31 cellular contexts compared by ENCODE assay signal in genomic region chr10:102200751-102201640, GRCh38. TPM values are rescaled to one million over a fixed set of nuclear protein-coding genes. Genes with fewer than 3 reads are reported as not detected.
"Had no signal": no experiment of that assay in that cellular context is flagged by ENCODE, and none has a peak within 500 bp of the region (broad histone marks: within the 10 kb centered on the region; RNA-seq: fewer than 3 reads in every experiment).

No MANE protein-coding gene starts in this region.

- H3K27ac ChIP-seq: breast epithelium, colonic mucosa, esophagus squamous epithelium, gastrocnemius medialis, parathyroid adenoma, stomach, suprapubic skin, transverse colon, vagina had no signal

- H3K27ac Mint-ChIP-seq: activated CD4-positive, alpha-beta T cell treated with anti-CD3 and anti-CD28 coated beads for 36 hours; activated naive CD8-positive, alpha-beta T cell; activated T-helper 2 cell treated with anti-CD3 and anti-CD28 coated beads, Interferon-gamma antibody, Interleukin-2, Interleukin-4, amounts not matched to agents 10 μg/mL and 5 μg/mL and 100 μg/mL, durations not matched to agents 14 hours and 24 hours and 36 hours; endodermal cell; T-helper 2 cell treated with Interferon-gamma antibody and Interleukin-4, amounts not matched to agents 5 μg/mL and 100 μg/mL, for 36 hours had no signal

- DNase-seq: activated CD4-positive, alpha-beta T cell treated with anti-CD3 and anti-CD28 coated beads for 36 hours; activated CD4-positive, alpha-beta T cell treated with anti-CD3 and anti-CD28 coated beads, Interleukin-2, amount 50 U/mL, for 4 hours; activated CD8-positive, alpha-beta memory T cell treated with anti-CD3 and anti-CD28 coated beads, Interleukin-2, amount 50 U/mL, for 48 hours; activated naive CD4-positive, alpha-beta T cell; activated T-cell treated with anti-CD3 and anti-CD28 coated beads, Interleukin-2, amount 50 U/mL, for 4 hours; colonic mucosa; endodermal cell; esophagus squamous epithelium; gastrocnemius medialis; head of caudate nucleus; islet precursor cell; left colon; mesenchymal stem cell; mucosa of descending colon; nucleus accumbens; right cardiac atrium; stimulated activated CD4-positive, alpha-beta T cell treated with anti-CD3 and anti-CD28 coated beads, Interleukin-1b, Interleukin-23, amount 100 ng/mL, for 48 hours; stomach; transverse colon had no signal

- ATAC-seq: activated CD4-positive, alpha-beta T cell treated with anti-CD3 and anti-CD28 coated beads for 36 hours; activated T-cell treated with anti-CD3 and anti-CD28 coated beads, Interleukin-2, amount 50 U/mL, for 4 hours; left colon; mucosa of descending colon had no signal

- H3K36me3 ChIP-seq: breast epithelium, colonic mucosa, esophagus squamous epithelium, gastrocnemius medialis, stomach, suprapubic skin, transverse colon, vagina had no signal

- H3K27me3 ChIP-seq: breast epithelium, colonic mucosa, esophagus squamous epithelium, gastrocnemius medialis, stomach, suprapubic skin, transverse colon, vagina had no signal

- H3K4me1 ChIP-seq: breast epithelium, colonic mucosa, stomach, suprapubic skin, transverse colon, vagina had no signal

- H3K4me3 ChIP-seq: breast epithelium, colonic mucosa, esophagus squamous epithelium, gastrocnemius medialis, mucosa of descending colon, stomach, suprapubic skin, transverse colon, vagina had no signal

- H3K9me3 ChIP-seq: colonic mucosa, gastrocnemius medialis, vagina had no signal

- H3K4me1 Mint-ChIP-seq: endodermal cell had no signal

- H3K4me3 Mint-ChIP-seq: activated CD4-positive, alpha-beta T cell treated with anti-CD3 and anti-CD28 coated beads for 36 hours; activated naive CD8-positive, alpha-beta T cell; activated T-cell treated with anti-CD3 and anti-CD28 coated beads, Interleukin-2, amount 50 U/mL, for 4 hours; endodermal cell; T-helper 2 cell treated with Interferon-gamma antibody and Interleukin-4, amounts not matched to agents 5 μg/mL and 100 μg/mL, for 36 hours had no signal

RNA-seq across cellular contexts. Expression of gene ELOVL3, which starts 25.1 kb away (rescaled TPM):
- total RNA-seq: activated CD8-positive, alpha-beta memory T cell treated with anti-CD3 and anti-CD28 coated beads for 36 hours; activated T-cell treated with anti-CD3 and anti-CD28 coated beads, Interleukin-2, amount 50 U/mL, for 4 hours; activated T-helper 2 cell treated with anti-CD3 and anti-CD28 coated beads, Interferon-gamma antibody, Interleukin-2, Interleukin-4, amounts not matched to agents 10 μg/mL and 5 μg/mL and 100 μg/mL, durations not matched to agents 14 hours and 24 hours and 36 hours; endodermal cell; esophagus squamous epithelium; left colon; pulmonary artery endothelial cell; skeletal muscle tissue; stomach; transverse colon; vagina had no signal
- polyA plus RNA-seq: neural cell had no signal

RNA-seq across cellular contexts. Expression of gene PITX3, which starts 40.3 kb away (rescaled TPM):
- total RNA-seq: activated CD8-positive, alpha-beta memory T cell treated with anti-CD3 and anti-CD28 coated beads for 36 hours; breast epithelium; colonic mucosa; endodermal cell; esophagus squamous epithelium; left colon; lower leg skin; mucosa of descending colon; stomach; suprapubic skin; transverse colon; vagina had no signal
- polyA plus RNA-seq: neural cell, stomach had no signal
